In the genomic region with DNA sequence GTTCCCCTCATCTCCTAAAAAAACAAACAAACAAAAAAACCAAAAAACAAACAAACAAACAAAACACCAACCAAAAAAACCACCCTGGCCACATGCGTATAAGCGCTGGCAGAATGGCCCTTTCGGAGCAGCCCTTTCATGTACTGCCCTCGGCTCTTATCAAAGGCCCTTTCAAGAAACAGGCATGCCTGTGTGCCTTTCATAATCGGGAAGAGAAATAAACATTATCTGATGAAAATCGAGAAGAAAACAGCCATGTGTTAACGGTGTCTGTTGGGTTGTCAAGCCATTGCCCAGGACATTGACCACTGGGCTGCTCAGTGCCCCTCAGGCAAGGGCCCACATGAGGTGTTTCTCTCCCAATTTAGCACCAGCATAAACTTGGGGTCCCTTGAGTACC, we compare ENCODE assay signal across 1 cellular context.
TF ChIP-seq lines count a peak whose summit lies in the region.

No MANE protein-coding gene starts in this region.

TF ChIP-seq in SK-N-SH, 30 proteins besides CTCF, POLR2A, EP300 and RAD21 (continued from another document):
- no peak for TF ChIP-seq MXI1 (IDR thresholded peaks at IDR 0.05; ENCODE audit: low read depth, low read length)
